ENCODE assay signal across 14 cellular contexts in genomic region chr19:53909471-53910169, GRCh38. TPM values are rescaled to one million over a fixed set of nuclear protein-coding genes. Genes with fewer than 3 reads are reported as not detected.
DNase-seq lines count a peak whose midpoint lies in the region; ATAC-seq and TF ChIP-seq lines count a peak whose summit lies in the region.
"Had no signal": no experiment of that assay in that cellular context is flagged by ENCODE, and none has a peak within 500 bp of the region (broad histone marks: within the 10 kb centered on the region; RNA-seq: fewer than 3 reads in every experiment).

No MANE protein-coding gene starts in this region.

- no peak for DNase-seq in IMR-90
- DNase-seq in endodermal cell, result peak; percentile 68
- no peak for DNase-seq in cerebellum (ENCODE audit: low spot score)
- DNase-seq in NCI-H128 (lab: John Stamatoyannopoulos, UW; ENCODE audit: unreplicated experiment), result no peak
- no peak for DNase-seq in ascending aorta (ENCODE audit: low spot score in 2 of 2)
- DNase-seq: activated CD4-positive, alpha-beta T cell treated with anti-CD3 and anti-CD28 coated beads for 1 hour had no signal

- H3K36me3 Mint-ChIP-seq in endodermal cell (ENCODE audit: low read depth) (no peaks in the 10 kb centered on the region), nephron (ENCODE audit: low read depth) (peaks cover 3% of the 10 kb centered on the region)

- no peak overlapping the region for H3K27ac ChIP-seq in ACC112 (ENCODE audit: low read depth, low read length)
- no peak overlapping the region; the same call in 1 of the 2 replicates for H3K27ac ChIP-seq in IMR-90 (ENCODE audit: insufficient read depth, low read length)
- H3K27ac ChIP-seq in endodermal cell (ENCODE audit: low read depth, low read length), result no peak overlapping the region
- H3K27ac ChIP-seq in ascending aorta, result no peak overlapping the region

- no peak overlapping the region for H3K14ac ChIP-seq in IMR-90 (replicated peaks; ENCODE audit: low read depth, low read length)

- dilution Hi-C loops in IMR-90 (cut with HindIII; ENCODE audit: low sequenced_read_pairs, unreplicated experiment), result no loop called here

- H3K27ac Mint-ChIP-seq in endodermal cell (no peak overlapping the region), nephron (no peak overlapping the region)
- H3K27ac Mint-ChIP-seq: T-helper 1 cell treated with Interleukin-12 subunit alpha and Interleukin-12 subunit beta and Interleukin-4 antibody, amounts not matched to agents 30 μg/mL and 1 μg/mL, for 36 hours had no signal

- intact Hi-C loops in IMR-90 (cut with micrococcal nuclease), result no loop called here
- intact Hi-C loops in ascending aorta (cut with DNase I), result no loop called here

- H4K8ac ChIP-seq in IMR-90 (ENCODE audit: low read depth in 2 of 2, low read length in 2 of 2), result no peak overlapping the region

- no peak overlapping the region for H2BK15ac ChIP-seq in IMR-90 (ENCODE audit: low read depth, low read length)

- H2BK120ac ChIP-seq in IMR-90 (ENCODE audit: low read depth, low read length), result no peak overlapping the region

- H3K4me3 ChIP-seq in ACC112 (ENCODE audit: low read depth, low read length) (peak overlapping the region; percentile 57), IMR-90 (ENCODE audit: insufficient read depth, low read depth, low read length) (peak overlapping the region; percentile 61), endodermal cell (ENCODE audit: low read length) (peak overlapping the region; percentile 72), ascending aorta (no peak overlapping the region)

- no peaks in the 10 kb centered on the region for H3K36me3 ChIP-seq in ACC112 (ENCODE audit: insufficient read depth, low read length)
- H3K36me3 ChIP-seq in IMR-90 (ENCODE audit: control insufficient read depth, insufficient read depth, low read length), result no peaks in the 10 kb centered on the region
- no peaks in the 10 kb centered on the region for H3K36me3 ChIP-seq in endodermal cell (ENCODE audit: control insufficient read depth, insufficient read depth, low read length)
- no peaks in the 10 kb centered on the region for H3K36me3 ChIP-seq in ascending aorta

- H4K91ac ChIP-seq in IMR-90 (ENCODE audit: insufficient read depth, low read depth, low read length), result no peak overlapping the region

- no peaks in the 10 kb centered on the region for H3K79me1 ChIP-seq in IMR-90 (ENCODE audit: low read depth in 1 of 2, low read length in 2 of 2)

- H2BK5ac ChIP-seq in IMR-90 (ENCODE audit: low read depth, low read length, poor library complexity, severe bottlenecking), result no peak overlapping the region

- no peak overlapping the region for H3K56ac ChIP-seq in IMR-90 (ENCODE audit: extremely low read depth, insufficient read depth, low read length)

- H3K23ac ChIP-seq in IMR-90 (ENCODE audit: low read depth, low read length), result 0 out of 2 replicates have a peak overlapping the region, but pooled peaks have one; percentile 16

- H3K9me3 Mint-ChIP-seq in endodermal cell (no peaks in the 10 kb centered on the region), nephron (peaks cover 4% of the 10 kb centered on the region)
- H3K9me3 Mint-ChIP-seq: T-helper 1 cell treated with Interleukin-12 subunit alpha and Interleukin-12 subunit beta and Interleukin-4 antibody, amounts not matched to agents 30 μg/mL and 1 μg/mL, for 36 hours had no signal

- no peak overlapping the region for H2AK9ac ChIP-seq in IMR-90 (replicated peaks; ENCODE audit: low read depth, low read length, poor library complexity)

- H3K9me1 ChIP-seq in IMR-90 (ENCODE audit: insufficient read depth, low read length), result no peaks in the 10 kb centered on the region

- H3K4me1 Mint-ChIP-seq in endodermal cell (peaks cover 18% of the 10 kb centered on the region), nephron (peaks cover 15% of the 10 kb centered on the region)

- H3K9ac ChIP-seq in IMR-90 (ENCODE audit: low read depth, low read length), result 0 out of 2 replicates have a peak overlapping the region, but pooled peaks have one; percentile 59
- no peak overlapping the region for H3K9ac ChIP-seq in endodermal cell (ENCODE audit: extremely low read depth, low read length, poor library complexity, severe bottlenecking)

- POLR2A ChIA-PET in IMR-90 (lab: Charles Lee; ENCODE audit: unreplicated experiment), result no interaction called here

- H4K20me1 ChIP-seq in IMR-90 (ENCODE audit: insufficient read depth, low read length), result no peaks in the 10 kb centered on the region

- in situ Hi-C loops in IMR-90 (cut with MboI; ENCODE audit: low sequenced_read_pairs), result no loop called here

- H2AK5ac ChIP-seq in IMR-90 (ENCODE audit: low read depth, low read length), result no peak overlapping the region

- peaks cover 5% of the 10 kb centered on the region for H3K4me1 ChIP-seq in ACC112 (ENCODE audit: control insufficient read depth, insufficient read depth, low read length, unreplicated experiment)
- peaks cover 5% of the 10 kb centered on the region; the same call in 1 of the 2 replicates for H3K4me1 ChIP-seq in IMR-90 (ENCODE audit: control insufficient read depth, insufficient read depth, low read length)
- H3K4me1 ChIP-seq in endodermal cell (ENCODE audit: control insufficient read depth, insufficient read depth, low read length), result no peaks in the 10 kb centered on the region
- peaks cover 0 to 3% of the 10 kb centered on the region in 2 donors for H3K4me1 ChIP-seq in ascending aorta

- H3K27me3 Mint-ChIP-seq in endodermal cell (ENCODE audit: insufficient read depth), result peaks cover 80% of the 10 kb centered on the region
- H3K27me3 Mint-ChIP-seq in nephron (ENCODE audit: low read depth), result peaks cover 91% of the 10 kb centered on the region

- no peak overlapping the region for H3K18ac ChIP-seq in IMR-90 (ENCODE audit: low read depth, low read length)

- WGBS in IMR-90 (ENCODE audit: extremely low coverage in 2 of 2, insufficient read length in 1 of 2), 2 experiments, result 3% methylated on average over 28 of the region's 47 CpGs; no CpG with 5 or more reads in 1 of the 2 experiments
- WGBS in endodermal cell (ENCODE audit: insufficient coverage in 1 of 2, insufficient read length in 1 of 2), 2 experiments, result 2% methylated on average over 23 to 47 of the region's 47 CpGs

- no TSS peak for BruUV-seq in IMR-90 (replicated peaks; lab: Mats Ljungman, UMichigan)

- CTCF ChIA-PET in IMR-90 (lab: Yijun Ruan, JAX), result no interaction called here

- H2AFZ ChIP-seq in ACC112 (ENCODE audit: low read length, unreplicated experiment) (no peak overlapping the region), IMR-90 (replicated peaks; ENCODE audit: low read length, poor library complexity) (peak overlapping the region; percentile 79)

- no peak overlapping the region for H2BK20ac ChIP-seq in IMR-90 (ENCODE audit: low read depth, low read length)

- no peaks in the 10 kb centered on the region for H3K79me2 ChIP-seq in ACC112 (ENCODE audit: control insufficient read depth, insufficient read depth, low read length, unreplicated experiment)

- peak overlapping the region; percentile 76 for H3K4me2 ChIP-seq in IMR-90 (ENCODE audit: low read depth, low read length)

- TF ChIP-seq CTCF in IMR-90 (conservative IDR thresholded peaks at IDR 0.05; ENCODE audit: low read depth, low read length), result no peak
- TF ChIP-seq CTCF in endodermal cell (conservative IDR thresholded peaks at IDR 0.05), result no peak
- TF ChIP-seq CTCF in nephron (IDR thresholded peaks at IDR 0.05; ENCODE audit: unreplicated experiment in 3 of 3), result no peak
- no peak for TF ChIP-seq CTCF in ascending aorta (IDR thresholded peaks at IDR 0.05)

- no peak for TF ChIP-seq POLR2A in IMR-90 (IDR thresholded peaks at IDR 0.05; ENCODE audit: low read depth, low read length)

- no peaks in the 10 kb centered on the region for H3K9me3 ChIP-seq in IMR-90 (ENCODE audit: control insufficient read depth, insufficient read depth, low read length)
- H3K9me3 ChIP-seq in endodermal cell (ENCODE audit: control insufficient read depth, low read length), result no peaks in the 10 kb centered on the region
- no peaks in the 10 kb centered on the region for H3K9me3 ChIP-seq in ascending aorta

- TF ChIP-seq RAD21 in IMR-90 (IDR thresholded peaks at IDR 0.05; ENCODE audit: low read length), result no peak

- H3K27me3 ChIP-seq in ACC112 (ENCODE audit: insufficient read depth, low read length) (peaks cover 43% of the 10 kb centered on the region), IMR-90 (ENCODE audit: control insufficient read depth, insufficient read depth, low read length) (peaks cover 31% of the 10 kb centered on the region), endodermal cell (ENCODE audit: control insufficient read depth, insufficient read depth, low read length, poor library complexity, severe bottlenecking) (peaks cover 77% of the 10 kb centered on the region), ascending aorta (peaks cover 13% of the 10 kb centered on the region)

- no peak overlapping the region for H4K5ac ChIP-seq in IMR-90 (ENCODE audit: low read depth, low read length)

- H3K4me3 Mint-ChIP-seq in endodermal cell, result peak overlapping the region; percentile 50
- peak overlapping the region; percentile 64 to 75 (median 70) for H3K4me3 Mint-ChIP-seq in nephron

- no peak overlapping the region for H3K4ac ChIP-seq in IMR-90 (ENCODE audit: low read depth, low read length)

- ATAC-seq in IMR-90 (ENCODE audit: low read depth), result peak; percentile 22
- ATAC-seq in HG02623 (IDR thresholded peaks at IDR 0.05; ENCODE audit: unreplicated experiment), result no peak

RNA-seq across cellular contexts. Expression of gene CACNG7, which starts 0.5 kb away (rescaled TPM):
- total RNA-seq in IMR-90 (2012; rRNA removed) (under 0.01 and 0.36 TPM in 2 replicates), endodermal cell (1 to 10 TPM; 2.7 to 3.4 TPM), cerebellum (14.0 TPM), ascending aorta (not detected)
- 6.7 and 7.7 TPM in 2 replicates for polyA plus RNA-seq in IMR-90 (2012; rRNA removed)
- polyA plus RNA-seq in IMR-90 (2012; cell fraction: cytosol; rRNA removed), result 3.6 and 10.9 TPM in 2 replicates
- polyA plus RNA-seq in IMR-90 (2012; cell fraction: nucleus; rRNA removed; ENCODE audit: low replicate concordance), result 9.8 and 16.2 TPM in 2 replicates
- polyA plus RNA-seq in endodermal cell (2013, experiment 1 of 2), result 48.2 TPM
- polyA plus RNA-seq in endodermal cell (2013, experiment 2 of 2), result 46.4 TPM
- total RNA-seq: M059J, mononuclear cell, RPMI7951, subcutaneous adipose tissue had no signal

RNA-seq across cellular contexts. Expression of gene PRKCG, which starts 27.6 kb away (rescaled TPM):
- total RNA-seq in IMR-90 (2012; rRNA removed) (not detected in 2 replicates), endodermal cell (1 to 10 TPM; 2.7 to 5.6 TPM), cerebellum (1.7 TPM), ascending aorta (not detected)
- 0.04 TPM in 1 of 2 replicates, not detected in the other for polyA plus RNA-seq in IMR-90 (2012; rRNA removed)
- 0.01 and 0.04 TPM in 2 replicates for polyA plus RNA-seq in IMR-90 (2012; cell fraction: cytosol; rRNA removed)
- polyA plus RNA-seq in IMR-90 (2012; cell fraction: nucleus; rRNA removed; ENCODE audit: low replicate concordance), result 0.28 and 0.65 TPM in 2 replicates
- 10.6 TPM for polyA plus RNA-seq in endodermal cell (2013, experiment 1 of 2)
- polyA plus RNA-seq in endodermal cell (2013, experiment 2 of 2), result 8.2 TPM
- total RNA-seq: M059J, RPMI7951, subcutaneous adipose tissue had no signal

RNA-seq across cellular contexts. Expression of gene MYADM, which starts 41.9 kb away (rescaled TPM):
- total RNA-seq in IMR-90 (2012; rRNA removed) (4.8 and 5.3 TPM in 2 replicates), endodermal cell (100 to 1,000 TPM; 112 to 157 TPM), cerebellum (4.7 TPM), ascending aorta (422 TPM)
- 96.1 and 112 TPM in 2 replicates for polyA plus RNA-seq in IMR-90 (2012; rRNA removed)
- polyA plus RNA-seq in IMR-90 (2012; cell fraction: cytosol; rRNA removed), result 53.9 and 155 TPM in 2 replicates
- polyA plus RNA-seq in IMR-90 (2012; cell fraction: nucleus; rRNA removed; ENCODE audit: low replicate concordance), result 67.8 and 150 TPM in 2 replicates
- 65.5 TPM for polyA plus RNA-seq in endodermal cell (2013, experiment 1 of 2)
- 69.2 TPM for polyA plus RNA-seq in endodermal cell (2013, experiment 2 of 2)

RNA-seq across cellular contexts. Expression of gene CACNG8, which starts 53.1 kb away (rescaled TPM):
- total RNA-seq in IMR-90 (2012; rRNA removed) (not detected in 2 replicates), endodermal cell (1 to 10 TPM in 1 of 2 donors, under 1 TPM in 1; 0.48 to 4.8 TPM), cerebellum (4.2 TPM), ascending aorta (0.32 TPM)
- polyA plus RNA-seq in IMR-90 (2012; rRNA removed), result 0.09 and 0.15 TPM in 2 replicates
- polyA plus RNA-seq in IMR-90 (2012; cell fraction: cytosol; rRNA removed), result 0.04 and 0.08 TPM in 2 replicates
- polyA plus RNA-seq in IMR-90 (2012; cell fraction: nucleus; rRNA removed; ENCODE audit: low replicate concordance), result 0.39 and 0.54 TPM in 2 replicates
- 2.4 TPM for polyA plus RNA-seq in endodermal cell (2013, experiment 1 of 2)
- polyA plus RNA-seq in endodermal cell (2013, experiment 2 of 2), result 2.1 TPM
- total RNA-seq: mononuclear cell had no signal

Comparison
In these comparisons a context has a peak if more than half of its experiments do, and no peak if none do; other contexts are left out.
1. H3K4me3 ChIP-seq: peak in ACC112 (single experiment), IMR-90 (single experiment) and endodermal cell (single experiment); none in ascending aorta (0 of 2).
2. RNA of gene MYADM, which starts 41.9 kb away (total RNA-seq): 422 TPM in ascending aorta (single experiment) and 112 to 157 TPM in endodermal cell; 4.8 to 5.3 TPM in IMR-90 and 4.7 TPM in cerebellum (single experiment); every median in the first group is over 10 times any median in the second.